In genomic region chr2:25265802-25266201, GRCh38 we compare ENCODE assay signal across 20 cellular contexts.
DNase-seq lines count a peak whose midpoint lies in the region; ATAC-seq and TF ChIP-seq lines count a peak whose summit lies in the region.
"Had no signal": no experiment of that assay in that cellular context is flagged by ENCODE, and none has a peak within 500 bp of the region (broad histone marks: within the 10 kb centered on the region; RNA-seq: fewer than 3 reads in every experiment).

No MANE protein-coding gene starts in this region.

- peaks cover 5% of the 10 kb centered on the region for H3K27me3 Mint-ChIP-seq in CD4-positive, CD25-positive, alpha-beta regulatory T cell
- H3K27me3 Mint-ChIP-seq: activated B cell treated with CpG ODN at 0.5 μM for 24 hours had no signal

- peak overlapping the region in 2 of 3 donors; percentile 63 to 85 for H3K27ac Mint-ChIP-seq in CD4-positive, CD25-positive, alpha-beta regulatory T cell
- H3K27ac Mint-ChIP-seq: activated B cell treated with CpG ODN at 0.5 μM for 24 hours, H9 had no signal

- H3K9me3 ChIP-seq in CD4-positive, CD25-positive, alpha-beta regulatory T cell (ENCODE audit: control insufficient read depth in 2 of 2, low read length in 2 of 2): no peaks in the 10 kb centered on the region
- H3K9me3 ChIP-seq: ascending aorta, esophagus squamous epithelium, Peyer's patch, spleen had no signal

- peaks cover 5 to 50% (median 25%) of the 10 kb centered on the region in 4 donors for H3K4me1 Mint-ChIP-seq in CD4-positive, CD25-positive, alpha-beta regulatory T cell
- H3K4me1 Mint-ChIP-seq: activated B cell treated with CpG ODN at 0.5 μM for 24 hours had no signal

- H3K4me3 ChIP-seq in CD4-positive, CD25-positive, alpha-beta regulatory T cell (ENCODE audit: low read depth, low read length): no peak overlapping the region
- H3K4me3 ChIP-seq: ascending aorta, esophagus squamous epithelium, Peyer's patch, spleen had no signal

- H3K4me1 ChIP-seq in CD4-positive, CD25-positive, alpha-beta regulatory T cell (ENCODE audit: control insufficient read depth, insufficient read depth, low read length, poor library complexity, severe bottlenecking): peaks cover 18% of the 10 kb centered on the region
- H3K4me1 ChIP-seq: ascending aorta, Peyer's patch had no signal

- H3K27ac ChIP-seq in CD4-positive, CD25-positive, alpha-beta regulatory T cell (ENCODE audit: insufficient read depth, low read length, poor library complexity, severe bottlenecking): no peak overlapping the region
- H3K27ac ChIP-seq in caudate nucleus (ENCODE audit: low read depth, low read length): no peak overlapping the region
- H3K27ac ChIP-seq: ascending aorta, C4-2B, esophagus squamous epithelium, Peyer's patch, spleen had no signal

- no peak overlapping the region for H3K4me3 Mint-ChIP-seq in CD4-positive, CD25-positive, alpha-beta regulatory T cell
- H3K4me3 Mint-ChIP-seq: activated B cell treated with CpG ODN at 0.5 μM for 24 hours, H9 had no signal

- H3K9me3 Mint-ChIP-seq in CD4-positive, CD25-positive, alpha-beta regulatory T cell: no peaks in the 10 kb centered on the region
- H3K9me3 Mint-ChIP-seq: activated B cell treated with CpG ODN at 0.5 μM for 24 hours, H9 had no signal

- ATAC-seq in CD4-positive, CD25-positive, alpha-beta regulatory T cell (ENCODE audit: low read depth in 2 of 2): no peak
- ATAC-seq in HG03432 (IDR thresholded peaks at IDR 0.05; ENCODE audit: unreplicated experiment) (no peak), HG02840 (IDR thresholded peaks at IDR 0.05; ENCODE audit: low FRiP score, unreplicated experiment) (no peak)
- ATAC-seq: left colon had no signal

- peaks cover 30% of the 10 kb centered on the region for H3K36me3 ChIP-seq in CD4-positive, CD25-positive, alpha-beta regulatory T cell (ENCODE audit: control insufficient read depth, insufficient read depth, low read length)

- DNase-seq in NCI-H2171 treated with DMSO at 0.1 percent for 48 hours (lab: John Stamatoyannopoulos, UW) (peak; percentile 6), NCI-H2171 (lab: John Stamatoyannopoulos, UW) (no peak), M059J (ENCODE audit: low read depth) (peak; percentile 8), erythroblast (lab: John Stamatoyannopoulos, UW) (peak; percentile 75 to 84), caudate nucleus (lab: John Stamatoyannopoulos, UW) (no peak)
- DNase-seq in CD4-positive, CD25-positive, alpha-beta regulatory T cell: no peak
- DNase-seq: activated B cell treated with CpG ODN at 0.5 μM for 24 hours, esophagus squamous epithelium, H9, hippocampal formation, KBM-7, left colon, NCI-H1417 treated with DMSO at 0.1 percent for 48 hours, NCI-H524 treated with DMSO at 0.1 percent for 48 hours, Peyer's patch, spleen had no signal

- peaks cover 28% of the 10 kb centered on the region for H3K36me3 Mint-ChIP-seq in CD4-positive, CD25-positive, alpha-beta regulatory T cell

- no peak for TF ChIP-seq POLR2A in erythroblast (IDR thresholded peaks at IDR 0.05; ENCODE audit: low read length)

- H3K27me3 ChIP-seq in CD4-positive, CD25-positive, alpha-beta regulatory T cell (ENCODE audit: control insufficient read depth, insufficient read depth, low read length): no peaks in the 10 kb centered on the region
- H3K27me3 ChIP-seq: ascending aorta, esophagus squamous epithelium, Peyer's patch, spleen had no signal

Comparison
In these comparisons a context has a peak if more than half of its experiments do, and no peak if none do; other contexts are left out.
1. DNase-seq: peak in NCI-H2171 treated with DMSO at 0.1 percent for 48 hours (single experiment), M059J (single experiment) and erythroblast (2 of 2); none in NCI-H2171 (single experiment), CD4-positive, CD25-positive, alpha-beta regulatory T cell (0 of 3) and caudate nucleus (0 of 61).